ENCODE assay signal across 13 cellular contexts in the genomic region with DNA sequence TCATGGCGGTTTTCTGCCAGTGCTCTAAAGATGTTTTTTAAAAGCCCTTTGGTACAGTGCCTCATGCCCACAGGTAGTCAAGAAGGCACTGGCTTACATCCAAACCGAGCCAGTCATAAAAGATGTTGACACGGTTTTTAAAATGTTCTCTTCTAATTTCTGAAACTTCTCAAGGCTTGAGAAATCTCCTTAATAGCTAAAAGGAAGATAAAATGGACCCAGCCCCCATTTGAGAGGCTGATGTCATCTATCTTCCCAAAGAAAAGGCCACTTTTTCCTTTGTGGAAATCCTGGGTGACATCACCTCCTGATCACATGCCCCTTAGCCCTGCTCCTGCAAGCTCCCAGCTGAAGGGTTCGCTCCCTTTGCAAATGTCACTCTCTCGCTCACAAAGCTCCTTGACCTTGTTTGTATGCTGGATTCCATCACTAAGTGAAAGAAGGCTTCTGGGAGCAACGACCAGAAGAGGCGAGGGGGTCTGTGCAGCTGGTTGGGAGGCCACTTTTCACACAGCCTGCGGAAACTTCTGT.
DNase-seq lines count a peak whose midpoint lies in the region; ATAC-seq and TF ChIP-seq lines count a peak whose summit lies in the region.
"Had no signal": no experiment of that assay in that cellular context is flagged by ENCODE, and none has a peak within 500 bp of the region (broad histone marks: within the 10 kb centered on the region; RNA-seq: fewer than 3 reads in every experiment).

No MANE protein-coding gene starts in this region.

- H3K9me3 ChIP-seq in Panc1 (ENCODE audit: control insufficient read depth, insufficient read depth, low read depth, low read length) = peaks cover 4% of the 10 kb centered on the region; the same call in 1 of the 2 replicates
- H3K9me3 ChIP-seq in lung (ENCODE audit: control insufficient read depth in 2 of 2, insufficient read depth in 1 of 2, low read length in 1 of 2) = no peaks in the 10 kb centered on the region
- no peaks in the 10 kb centered on the region for H3K9me3 ChIP-seq in thymus (ENCODE audit: control insufficient read depth)
- H3K9me3 ChIP-seq: Caco-2, pancreas had no signal

- peaks cover 7% of the 10 kb centered on the region for H3K36me3 Mint-ChIP-seq in activated naive CD4-positive, alpha-beta T cell treated with anti-CD3 and anti-CD28 coated beads for 36 hours (ENCODE audit: low read depth)

- ATAC-seq in Panc1 (no peak), lung (ENCODE audit: insufficient read depth, low FRiP score) (peak; percentile 53)
- ATAC-seq: activated naive CD4-positive, alpha-beta T cell treated with anti-CD3 and anti-CD28 coated beads, Interleukin-2, amount 50 U/mL, for 72 hours; pancreas had no signal

- peaks cover 5% of the 10 kb centered on the region for H3K9me3 Mint-ChIP-seq in activated naive CD4-positive, alpha-beta T cell treated with anti-CD3 and anti-CD28 coated beads for 36 hours

- no peaks in the 10 kb centered on the region for H3K4me1 ChIP-seq in Panc1 (ENCODE audit: control insufficient read depth, insufficient read depth, low read length)
- peaks cover 11 to 22% of the 10 kb centered on the region in 2 donors for H3K4me1 ChIP-seq in lung (ENCODE audit: control insufficient read depth in 2 of 2, insufficient read depth in 2 of 2, low read length in 2 of 2)
- H3K4me1 ChIP-seq in thymus (ENCODE audit: control insufficient read depth, insufficient read depth, low read length) = peaks cover 12% of the 10 kb centered on the region
- H3K4me1 ChIP-seq: Caco-2, pancreas had no signal

- intact Hi-C loops in Panc1 (cut with micrococcal nuclease; ENCODE audit: unreplicated experiment) = no loop called here
- intact Hi-C loops in activated naive CD4-positive, alpha-beta T cell treated with anti-CD3 and anti-CD28 coated beads for 36 hours (cut with micrococcal nuclease) = no loop called here

- peaks cover 61% of the 10 kb centered on the region for H3K4me1 Mint-ChIP-seq in activated naive CD4-positive, alpha-beta T cell treated with anti-CD3 and anti-CD28 coated beads for 36 hours (ENCODE audit: low read depth)

- BruUV-seq in Panc1 (replicated peaks; lab: Mats Ljungman, UMichigan) = no TSS peak

- TF ChIP-seq CTCF in Panc1 (IDR thresholded peaks at IDR 0.05) = no peak
- TF ChIP-seq CTCF in cardiac fibroblast (IDR thresholded peaks at IDR 0.05; ENCODE audit: low read depth, low read length) = no peak
- no peak for TF ChIP-seq CTCF in lung (IDR thresholded peaks at IDR 0.05; ENCODE audit: control extremely low read depth, extremely low read depth)

- DNase-seq in Panc1 (ENCODE audit: low read depth, low spot score) (no peak), cardiac fibroblast (ENCODE audit: low read depth in 2 of 2) (peak; percentile 64 to 71), lung (ENCODE audit: low spot score) (peak; percentile 77), NCI-H1436 treated with DMSO at 0.1 percent for 48 hours (lab: John Stamatoyannopoulos, UW) (no peak), SW480 (ENCODE audit: low spot score) (no peak)
- DNase-seq in activated CD4-positive, alpha-beta T cell treated with anti-CD3 and anti-CD28 coated beads, Interleukin-2, amount 50 U/mL, for 4 hours = no peak
- no peak for DNase-seq in activated naive CD4-positive, alpha-beta T cell treated with anti-CD3 and anti-CD28 coated beads for 36 hours
- DNase-seq: activated CD4-positive, alpha-beta T cell treated with anti-CD3 and anti-CD28 coated beads, Interleukin-2, amount 10 ng/mL, durations not matched to agents 7 days and 5 days; Caco-2; pancreas had no signal

- H3K4me3 ChIP-seq in Panc1 (ENCODE audit: low read depth in 2 of 2, low read length in 2 of 2) = no peak overlapping the region
- no peak overlapping the region for H3K4me3 ChIP-seq in cardiac fibroblast (replicated peaks in 1 of 2; ENCODE audit: low read depth in 2 of 2, low read length in 2 of 2)
- H3K4me3 ChIP-seq in lung = no peak overlapping the region
- no peak overlapping the region for H3K4me3 ChIP-seq in thymus (ENCODE audit: low read length)
- H3K4me3 ChIP-seq: pancreas had no signal

- H3K27me3 ChIP-seq in Panc1 (ENCODE audit: control insufficient read depth, insufficient read depth, low read length) (no peaks in the 10 kb centered on the region), lung (ENCODE audit: control insufficient read depth, insufficient read depth) (no peaks in the 10 kb centered on the region), thymus (ENCODE audit: control insufficient read depth, insufficient read depth) (no peaks in the 10 kb centered on the region)
- H3K27me3 ChIP-seq: pancreas had no signal

- WGBS in lung, 2 donors = 47 to 64% methylated on average over 8 of the region's 8 CpGs
- 93% methylated on average over 8 of the region's 8 CpGs for WGBS in thymus

- POLR2A ChIA-PET in Panc1 (lab: Charles Lee) = no interaction called here

- peaks cover 5% of the 10 kb centered on the region for H3K27me3 Mint-ChIP-seq in activated naive CD4-positive, alpha-beta T cell treated with anti-CD3 and anti-CD28 coated beads for 36 hours (ENCODE audit: low read depth)

- CTCF ChIA-PET in Panc1 (lab: Charles Lee) = no interaction called here
- CTCF ChIA-PET in activated naive CD4-positive, alpha-beta T cell treated with anti-CD3 and anti-CD28 coated beads for 36 hours (lab: Charles Lee) = interaction anchor here (0.9 kb wide), 1 partner anchor 18 kb away, joined by 4 read pairs; no protein-coding TSS in a partner anchor

- H3K27ac Mint-ChIP-seq in activated naive CD4-positive, alpha-beta T cell treated with anti-CD3 and anti-CD28 coated beads for 36 hours = no peak overlapping the region
- H3K27ac Mint-ChIP-seq: activated CD4-positive, alpha-beta T cell treated with anti-CD3 and anti-CD28 coated beads, Interleukin-2, amount 10 ng/mL, durations not matched to agents 7 days and 5 days had no signal

- in situ Hi-C loops in Panc1 (cut with HindIII; ENCODE audit: low pct_unique_long_range_greater_than_20kb, low sequenced_read_pairs) = no loop called here

- no peak overlapping the region for H3K4me3 Mint-ChIP-seq in activated naive CD4-positive, alpha-beta T cell treated with anti-CD3 and anti-CD28 coated beads for 36 hours
- H3K4me3 Mint-ChIP-seq: activated CD4-positive, alpha-beta T cell treated with anti-CD3 and anti-CD28 coated beads, Interleukin-2, amount 10 ng/mL, durations not matched to agents 7 days and 5 days had no signal

- H3K36me3 ChIP-seq in Panc1 (ENCODE audit: control insufficient read depth, insufficient read depth, low read length) (no peaks in the 10 kb centered on the region), lung (ENCODE audit: control insufficient read depth in 2 of 2, insufficient read depth in 2 of 2, low read length in 2 of 2) (no peaks in the 10 kb centered on the region), thymus (ENCODE audit: control insufficient read depth, insufficient read depth) (no peaks in the 10 kb centered on the region)
- H3K36me3 ChIP-seq: pancreas had no signal

- H3K27ac ChIP-seq in Panc1 (ENCODE audit: low read length) = peak overlapping the region; percentile 72; the same call in 1 of the 2 replicates
- H3K27ac ChIP-seq in lung (ENCODE audit: low read depth in 1 of 2, low read length in 1 of 2) = peak overlapping the region in 1 of 2 donors; percentile 94
- peak overlapping the region; percentile 65 for H3K27ac ChIP-seq in thymus (ENCODE audit: low read depth)
- H3K27ac ChIP-seq: KMS-11, pancreas had no signal

Comparison
In these comparisons a context has a peak if more than half of its experiments do, and no peak if none do; other contexts are left out.
1. DNase-seq: peak in cardiac fibroblast (2 of 2) and lung (single experiment); none in Panc1 (single experiment), NCI-H1436 treated with DMSO at 0.1 percent for 48 hours (single experiment), activated CD4-positive, alpha-beta T cell treated with anti-CD3 and anti-CD28 coated beads, Interleukin-2, amount 50 U/mL, for 4 hours (0 of 2), SW480 (single experiment) and activated naive CD4-positive, alpha-beta T cell treated with anti-CD3 and anti-CD28 coated beads for 36 hours (single experiment).